In the genomic region with DNA sequence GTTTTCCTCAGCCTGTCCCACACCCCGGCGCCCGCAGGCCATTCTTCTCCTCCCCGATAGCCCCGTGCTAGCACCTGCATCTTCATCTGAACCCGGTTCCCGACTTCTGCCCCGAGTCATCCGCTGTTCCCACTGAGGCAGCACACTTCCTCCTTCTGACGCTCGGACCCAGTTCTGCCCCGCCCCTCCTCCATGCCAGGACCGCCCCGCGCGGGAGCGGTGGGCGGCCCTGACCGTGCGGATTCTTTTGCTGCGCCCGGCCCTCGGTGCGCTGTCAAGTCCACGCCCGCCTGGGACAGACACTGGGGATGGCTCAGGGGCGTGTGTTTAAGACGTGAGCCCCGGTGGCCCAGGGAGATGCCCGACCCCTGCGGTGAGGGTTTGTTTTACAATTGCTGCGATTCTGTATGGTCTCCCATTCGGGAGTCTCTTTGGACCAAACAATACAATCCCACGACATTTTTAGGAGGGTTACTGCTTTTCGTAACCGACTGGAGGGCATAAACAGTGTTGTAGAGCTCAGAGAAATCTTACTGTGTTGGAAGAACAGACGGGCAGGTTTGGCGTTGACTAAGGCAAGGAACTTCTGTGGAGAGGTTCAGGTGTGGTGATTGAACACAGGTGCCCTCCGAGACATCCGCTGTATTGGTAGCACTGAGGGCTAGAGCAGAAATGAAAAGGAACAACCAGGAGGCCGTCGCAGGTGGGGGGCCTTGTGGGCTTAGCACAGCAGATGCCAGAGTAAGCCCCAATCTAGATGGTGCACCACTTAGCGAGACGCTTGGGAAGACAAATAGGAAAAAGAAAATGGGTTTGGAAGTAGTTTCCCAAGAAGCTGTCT, we compare ENCODE assay signal across 8 cellular contexts. TPM values are rescaled to one million over a fixed set of nuclear protein-coding genes. Genes with fewer than 3 reads are reported as not detected.
A peak's percentile ranks its signal among the peaks of the same experiment; 100 is the strongest.
DNase-seq lines count a peak whose midpoint lies in the region; ATAC-seq and TF ChIP-seq lines count a peak whose summit lies in the region.

No MANE protein-coding gene starts in this region.

- H3K27me3 ChIP-seq in AG04450 (ENCODE audit: control insufficient read depth, insufficient read depth, low read length) = no peaks in the 10 kb centered on the region

- DNase-seq in AG04450 (ENCODE audit: low read depth, low spot score) (peak; percentile 67), NCI-H2196 (lab: John Stamatoyannopoulos, UW; ENCODE audit: unreplicated experiment) (peak; percentile 65), choroid plexus epithelial cell (ENCODE audit: low read depth) (peak; percentile 91), left colon (peak; percentile 90)
- DNase-seq in activated CD4-positive, alpha-beta T cell treated with anti-CD3 and anti-CD28 coated beads for 24 hours (ENCODE audit: low read depth in 2 of 2) = peak; percentile 59 to 73
- DNase-seq in stimulated activated CD4-positive, alpha-beta T cell treated with anti-CD3 and anti-CD28 coated beads, Interleukin-1b, Interleukin-23, amount 100 ng/mL, for 4 hours (ENCODE audit: low read depth in 2 of 2) = peak; percentile 28 to 65

- peak overlapping the region; percentile 99 for H3K27ac ChIP-seq in AG04450 (ENCODE audit: low read depth, low read length)

- POLR2A ChIA-PET in AG04450 (lab: Yijun Ruan, JAX) = interaction anchor here (1.0 to 1.3 kb wide), 3 partner anchors 8 to 32 kb away, joined by 5 to 9 read pairs (median 6); no protein-coding TSS in a partner anchor

- intact Hi-C loops in left colon (cut with DNase I, micrococcal nuclease) = no loop called here

- CTCF ChIA-PET in AG04450 (lab: Charles Lee) = interaction anchor here (0.7 kb wide), 2 partner anchors 40 to 132 kb away, joined by 3 to 4 read pairs; no protein-coding TSS in a partner anchor

- ATAC-seq in HG03060 (IDR thresholded peaks at IDR 0.05; ENCODE audit: low read depth, unreplicated experiment) (peak; percentile 21), left colon (peak; percentile 69)

- H3K4me3 ChIP-seq in AG04450 (ENCODE audit: low read depth, low read length) (peak overlapping the region; percentile 98), choroid plexus epithelial cell (ENCODE audit: low read depth, low read length) (peak overlapping the region; percentile 98)

- peak; percentile 72 for TF ChIP-seq POLR2A in GM18526 (IDR thresholded peaks at IDR 0.05; ENCODE audit: extremely low read depth, insufficient read length)

- TF ChIP-seq CTCF in AG04450 (IDR thresholded peaks at IDR 0.05; ENCODE audit: low read depth, low read length) = no peak
- TF ChIP-seq CTCF in choroid plexus epithelial cell (conservative IDR thresholded peaks at IDR 0.05; ENCODE audit: low read depth, low read length) = no peak

- no peaks in the 10 kb centered on the region; the same call in 1 of the 2 replicates for H3K9me3 ChIP-seq in AG04450 (ENCODE audit: control insufficient read depth, insufficient read depth, low read length)

RNA-seq across cellular contexts. Expression of a gene that starts 0.7 kb away (rescaled TPM):
- 1.3 and 2.9 TPM in 2 replicates for polyA plus RNA-seq in AG04450 (2011; rRNA removed)
- polyA minus RNA-seq in AG04450 (2011; rRNA and poly(A)+ RNA removed) = 11.0 and 13.5 TPM in 2 replicates
- total RNA-seq in left colon = 10 to 100 TPM; 35.9 to 43.4 TPM

Comparison
In these comparisons a context has a peak if more than half of its experiments do, and no peak if none do; other contexts are left out.
1. Peak in every context shown above with its lines: DNase-seq, ATAC-seq, H3K4me3 ChIP-seq and H3K27ac ChIP-seq.